Comparison of ENCODE assay signal across 1 cellular context in the genomic region with DNA sequence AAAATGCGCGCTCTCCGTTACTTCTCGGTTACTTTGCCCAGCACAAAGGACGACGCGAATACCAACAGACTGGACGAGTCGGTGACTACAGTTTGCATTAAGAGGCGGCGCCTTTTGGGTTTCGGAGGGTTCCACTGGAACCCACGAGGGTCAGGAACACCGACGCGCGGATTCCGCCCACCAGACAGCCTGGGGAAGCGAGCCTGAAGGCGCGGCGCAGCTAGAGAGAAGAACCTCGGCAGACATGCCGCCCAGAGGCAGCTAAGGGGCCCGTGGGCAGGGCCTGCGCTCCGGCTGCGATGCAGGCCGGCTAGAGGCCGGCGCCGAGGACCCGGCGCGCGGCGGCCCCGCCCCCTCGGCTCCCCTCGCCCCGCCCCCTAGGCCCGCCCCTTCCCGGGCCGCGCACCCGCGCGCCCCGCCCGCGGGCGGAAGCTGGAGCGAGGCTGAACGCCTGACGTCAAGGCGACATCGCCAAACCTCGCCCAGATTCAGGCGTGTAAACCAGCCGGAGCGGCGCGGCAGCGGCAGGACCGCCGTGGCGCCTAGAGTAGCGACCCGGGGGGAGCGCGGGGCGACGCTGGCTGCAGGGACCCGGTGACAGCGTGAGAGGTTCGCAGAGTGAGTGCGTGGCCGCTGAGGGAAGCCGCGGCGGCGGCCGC.
A peak's percentile ranks its signal among the peaks of the same experiment; 100 is the strongest.
TF ChIP-seq lines count a peak whose summit lies in the region.

RAP1B (plus strand) TSS at position 465 of the 659 bp plus-strand sequence. CDS start 37,826 bp downstream, outside the sequence.

TF ChIP-seq in K562, 482 proteins besides CTCF, POLR2A, EP300 and RAD21 (continued from another document):
- TF ChIP-seq COPS2 (conservative IDR thresholded peaks at IDR 0.05) (no peak), BCL6 (CRISPR knock-in tag; IDR thresholded peaks at IDR 0.05) (no peak), TCF7L2 (IDR thresholded peaks at IDR 0.05; ENCODE audit: low read depth, low read length) (no peak), RB1 (IDR thresholded peaks at IDR 0.05; ENCODE audit: low read depth) (peak; percentile 72), ZNF124 (CRISPR knock-in tag; IDR thresholded peaks at IDR 0.05) (no peak), MTA2 (IDR thresholded peaks at IDR 0.05; ENCODE audit: low read depth) (no peak), NCOA1 (IDR thresholded peaks at IDR 0.05; ENCODE audit: low read depth) (no peak), SMARCA5 (IDR thresholded peaks at IDR 0.05) (no peak), MCM5 (IDR thresholded peaks at IDR 0.05; ENCODE audit: low read depth) (no peak), FOXA3 (CRISPR knock-in tag; conservative IDR thresholded peaks at IDR 0.05 in 1 of 2, IDR thresholded peaks at IDR 0.05 in 1 of 2) (no peak), PML (IDR thresholded peaks at IDR 0.05; ENCODE audit: low read length) (peak; percentile 75; the same call in 1 of the 2 replicates), BRD4 (IDR thresholded peaks at IDR 0.05) (no peak), ZNF239 (CRISPR knock-in tag; IDR thresholded peaks at IDR 0.05) (no peak), ZBTB17 (CRISPR knock-in tag; IDR thresholded peaks at IDR 0.05) (0 out of 2 replicates have a peak, but pooled peaks have one; percentile 13), FOS (IDR thresholded peaks at IDR 0.05; ENCODE audit: extremely low read depth, insufficient read length) (no peak), MCM7 (IDR thresholded peaks at IDR 0.05) (no peak), MXI1 (IDR thresholded peaks at IDR 0.05; ENCODE audit: low read depth, low read length) (peak; percentile 19; the same call in 1 of the 2 replicates), NR0B1 (IDR thresholded peaks at IDR 0.05; ENCODE audit: partially characterized antibody) (no peak), CREM (IDR thresholded peaks at IDR 0.05; ENCODE audit: low read depth) (peak; percentile 91), HMBOX1 (IDR thresholded peaks at IDR 0.05) (no peak)
- TF ChIP-seq, protein P1, sequence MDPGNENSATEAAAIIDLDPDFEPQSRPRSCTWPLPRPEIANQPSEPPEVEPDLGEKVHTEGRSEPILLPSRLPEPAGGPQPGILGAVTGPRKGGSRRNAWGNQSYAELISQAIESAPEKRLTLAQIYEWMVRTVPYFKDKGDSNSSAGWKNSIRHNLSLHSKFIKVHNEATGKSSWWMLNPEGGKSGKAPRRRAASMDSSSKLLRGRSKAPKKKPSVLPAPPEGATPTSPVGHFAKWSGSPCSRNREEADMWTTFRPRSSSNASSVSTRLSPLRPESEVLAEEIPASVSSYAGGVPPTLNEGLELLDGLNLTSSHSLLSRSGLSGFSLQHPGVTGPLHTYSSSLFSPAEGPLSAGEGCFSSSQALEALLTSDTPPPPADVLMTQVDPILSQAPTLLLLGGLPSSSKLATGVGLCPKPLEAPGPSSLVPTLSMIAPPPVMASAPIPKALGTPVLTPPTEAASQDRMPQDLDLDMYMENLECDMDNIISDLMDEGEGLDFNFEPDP (CRISPR knock-in tag; IDR thresholded peaks at IDR 0.05): no peak
- TF ChIP-seq, protein P2, sequence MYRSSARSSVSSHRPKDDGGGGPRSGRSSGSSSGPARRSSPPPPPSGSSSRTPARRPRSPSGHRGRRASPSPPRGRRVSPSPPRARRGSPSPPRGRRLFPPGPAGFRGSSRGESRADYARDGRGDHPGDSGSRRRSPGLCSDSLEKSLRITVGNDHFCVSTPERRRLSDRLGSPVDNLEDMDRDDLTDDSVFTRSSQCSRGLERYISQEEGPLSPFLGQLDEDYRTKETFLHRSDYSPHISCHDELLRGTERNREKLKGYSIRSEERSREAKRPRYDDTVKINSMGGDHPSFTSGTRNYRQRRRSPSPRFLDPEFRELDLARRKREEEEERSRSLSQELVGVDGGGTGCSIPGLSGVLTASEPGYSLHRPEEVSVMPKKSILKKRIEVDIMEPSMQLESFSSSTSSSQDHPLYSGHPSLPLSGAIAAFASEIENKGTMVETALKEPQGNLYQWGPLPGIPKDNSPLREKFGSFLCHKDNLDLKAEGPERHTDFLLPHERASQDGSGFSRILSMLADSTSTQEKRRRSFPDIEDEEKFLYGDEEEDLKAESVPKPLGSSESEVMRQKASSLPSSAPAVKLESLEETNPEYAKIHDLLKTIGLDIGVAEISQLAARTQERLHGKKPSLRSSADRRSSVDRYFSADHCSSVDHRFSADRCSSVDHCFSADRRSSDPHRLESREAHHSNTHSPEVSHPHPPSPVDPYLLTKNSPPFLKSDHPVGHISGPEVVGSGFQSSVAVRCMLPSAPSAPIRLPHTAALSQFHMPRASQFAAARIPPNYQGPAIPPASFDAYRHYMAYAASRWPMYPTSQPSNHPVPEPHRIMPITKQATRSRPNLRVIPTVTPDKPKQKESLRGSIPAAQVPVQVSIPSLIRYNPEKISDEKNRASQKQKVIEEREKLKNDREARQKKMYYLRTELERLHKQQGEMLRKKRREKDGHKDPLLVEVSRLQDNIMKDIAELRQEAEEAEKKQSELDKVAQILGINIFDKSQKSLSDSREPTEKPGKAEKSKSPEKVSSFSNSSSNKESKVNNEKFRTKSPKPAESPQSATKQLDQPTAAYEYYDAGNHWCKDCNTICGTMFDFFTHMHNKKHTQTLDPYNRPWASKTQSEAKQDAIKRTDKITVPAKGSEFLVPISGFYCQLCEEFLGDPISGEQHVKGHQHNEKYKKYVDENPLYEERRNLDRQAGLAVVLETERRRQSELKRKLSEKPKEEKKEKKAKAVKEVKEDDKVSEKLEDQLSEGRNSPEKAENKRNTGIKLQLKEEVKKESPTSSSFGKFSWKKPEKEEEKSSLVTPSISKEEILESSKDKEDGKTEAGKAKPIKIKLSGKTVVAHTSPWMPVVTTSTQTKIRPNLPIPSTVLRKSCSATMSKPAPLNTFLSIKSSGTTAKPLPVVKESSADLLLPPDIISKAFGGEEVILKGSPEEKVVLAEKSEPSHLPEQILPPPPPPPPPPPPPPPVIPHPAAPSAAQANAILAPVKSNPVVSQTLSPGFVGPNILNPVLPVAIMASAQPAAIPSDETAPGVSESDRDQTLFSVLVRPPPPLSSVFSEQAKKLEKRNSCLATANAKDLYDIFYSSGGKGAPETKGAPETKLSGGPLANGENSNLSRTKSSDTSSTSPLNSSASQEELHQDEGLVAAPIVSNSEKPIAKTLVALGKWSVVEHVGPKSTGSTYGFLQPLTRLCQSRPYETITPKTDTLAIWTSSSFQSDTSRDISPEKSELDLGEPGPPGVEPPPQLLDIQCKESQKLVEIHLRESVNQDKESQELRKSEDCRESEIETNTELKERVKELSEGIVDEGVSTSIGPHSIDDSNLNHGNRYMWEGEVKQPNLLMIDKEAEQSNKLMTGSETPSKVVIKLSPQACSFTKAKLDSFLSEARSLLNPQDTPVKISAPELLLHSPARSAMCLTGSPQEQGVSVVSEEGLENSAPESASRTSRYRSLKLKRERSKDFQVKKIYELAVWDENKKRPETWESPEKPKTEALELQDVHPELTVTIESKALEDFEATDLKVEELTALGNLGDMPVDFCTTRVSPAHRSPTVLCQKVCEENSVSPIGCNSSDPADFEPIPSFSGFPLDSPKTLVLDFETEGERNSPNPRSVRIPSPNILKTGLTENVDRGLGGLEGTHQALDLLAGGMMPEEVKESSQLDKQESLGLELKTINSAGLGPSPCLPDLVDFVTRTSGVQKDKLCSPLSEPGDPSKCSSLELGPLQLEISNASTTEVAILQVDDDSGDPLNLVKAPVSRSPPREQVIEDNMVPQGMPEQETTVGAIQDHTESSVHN (IDR thresholded peaks at IDR 0.05; ENCODE audit: borderline replicate concordance in 1 of 2, low read depth in 1 of 2): no peak
- TF ChIP-seq, protein P3, sequence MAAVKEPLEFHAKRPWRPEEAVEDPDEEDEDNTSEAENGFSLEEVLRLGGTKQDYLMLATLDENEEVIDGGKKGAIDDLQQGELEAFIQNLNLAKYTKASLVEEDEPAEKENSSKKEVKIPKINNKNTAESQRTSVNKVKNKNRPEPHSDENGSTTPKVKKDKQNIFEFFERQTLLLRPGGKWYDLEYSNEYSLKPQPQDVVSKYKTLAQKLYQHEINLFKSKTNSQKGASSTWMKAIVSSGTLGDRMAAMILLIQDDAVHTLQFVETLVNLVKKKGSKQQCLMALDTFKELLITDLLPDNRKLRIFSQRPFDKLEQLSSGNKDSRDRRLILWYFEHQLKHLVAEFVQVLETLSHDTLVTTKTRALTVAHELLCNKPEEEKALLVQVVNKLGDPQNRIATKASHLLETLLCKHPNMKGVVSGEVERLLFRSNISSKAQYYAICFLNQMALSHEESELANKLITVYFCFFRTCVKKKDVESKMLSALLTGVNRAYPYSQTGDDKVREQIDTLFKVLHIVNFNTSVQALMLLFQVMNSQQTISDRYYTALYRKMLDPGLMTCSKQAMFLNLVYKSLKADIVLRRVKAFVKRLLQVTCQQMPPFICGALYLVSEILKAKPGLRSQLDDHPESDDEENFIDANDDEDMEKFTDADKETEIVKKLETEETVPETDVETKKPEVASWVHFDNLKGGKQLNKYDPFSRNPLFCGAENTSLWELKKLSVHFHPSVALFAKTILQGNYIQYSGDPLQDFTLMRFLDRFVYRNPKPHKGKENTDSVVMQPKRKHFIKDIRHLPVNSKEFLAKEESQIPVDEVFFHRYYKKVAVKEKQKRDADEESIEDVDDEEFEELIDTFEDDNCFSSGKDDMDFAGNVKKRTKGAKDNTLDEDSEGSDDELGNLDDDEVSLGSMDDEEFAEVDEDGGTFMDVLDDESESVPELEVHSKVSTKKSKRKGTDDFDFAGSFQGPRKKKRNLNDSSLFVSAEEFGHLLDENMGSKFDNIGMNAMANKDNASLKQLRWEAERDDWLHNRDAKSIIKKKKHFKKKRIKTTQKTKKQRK (IDR thresholded peaks at IDR 0.05; ENCODE audit: borderline replicate concordance, low read depth, low read length): no peak
- TF ChIP-seq, protein P4, sequence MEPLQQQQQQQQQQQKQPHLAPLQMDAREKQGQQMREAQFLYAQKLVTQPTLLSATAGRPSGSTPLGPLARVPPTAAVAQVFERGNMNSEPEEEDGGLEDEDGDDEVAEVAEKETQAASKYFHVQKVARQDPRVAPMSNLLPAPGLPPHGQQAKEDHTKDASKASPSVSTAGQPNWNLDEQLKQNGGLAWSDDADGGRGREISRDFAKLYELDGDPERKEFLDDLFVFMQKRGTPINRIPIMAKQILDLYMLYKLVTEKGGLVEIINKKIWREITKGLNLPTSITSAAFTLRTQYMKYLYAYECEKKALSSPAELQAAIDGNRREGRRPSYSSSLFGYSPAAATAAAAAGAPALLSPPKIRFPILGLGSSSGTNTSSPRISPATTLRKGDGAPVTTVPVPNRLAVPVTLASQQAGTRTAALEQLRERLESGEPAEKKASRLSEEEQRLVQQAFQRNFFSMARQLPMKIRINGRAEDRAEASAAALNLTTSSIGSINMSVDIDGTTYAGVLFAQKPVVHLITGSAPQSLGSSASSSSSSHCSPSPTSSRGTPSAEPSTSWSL (CRISPR knock-in tag; IDR thresholded peaks at IDR 0.05; ENCODE audit: borderline replicate concordance): no peak
